ENCODE assay signal across 12 cellular contexts in genomic region chr3:117603097-117603496, GRCh38.
A peak's percentile ranks its signal among the peaks of the same experiment; 100 is the strongest.
DNase-seq lines count a peak whose midpoint lies in the region; ATAC-seq and TF ChIP-seq lines count a peak whose summit lies in the region.
"Had no signal": no experiment of that assay in that cellular context is flagged by ENCODE, and none has a peak within 500 bp of the region (broad histone marks: within the 10 kb centered on the region; RNA-seq: fewer than 3 reads in every experiment).

No MANE protein-coding gene starts in this region.

- no peaks in the 10 kb centered on the region for H3F3A ChIP-seq in GM23338 (replicated peaks; ENCODE audit: low read depth)

- no peak overlapping the region; the same call in 1 of the 2 replicates for H3K27ac ChIP-seq in GM23338 (ENCODE audit: low read depth)
- H3K27ac ChIP-seq: SJCRH30 had no signal

- H2AFZ ChIP-seq in GM23338 = 0 out of 2 replicates have a peak overlapping the region, but pooled peaks have one; percentile 11

- peaks cover 18% of the 10 kb centered on the region for H3K4me1 ChIP-seq in GM23338 (ENCODE audit: insufficient read depth)

- no peak for TF ChIP-seq CTCF in GM23338 (conservative IDR thresholded peaks at IDR 0.05; ENCODE audit: low read depth in 2 of 2)

- H3K9me2 ChIP-seq in GM23338 (ENCODE audit: insufficient read depth) = peaks cover 3% of the 10 kb centered on the region

- no peak overlapping the region for H3K4me2 ChIP-seq in GM23338

- H3K4me1 Mint-ChIP-seq in GM23338 = peaks cover 29% of the 10 kb centered on the region
- H3K4me1 Mint-ChIP-seq: activated CD8-positive, alpha-beta memory T cell treated with anti-CD3 and anti-CD28 coated beads, Interleukin-2, amount 10 ng/mL, durations not matched to agents 7 days and 5 days had no signal

- H3K9me3 Mint-ChIP-seq in GM23338 = no peaks in the 10 kb centered on the region

- H3K36me3 Mint-ChIP-seq in GM23338 (ENCODE audit: low read depth) = no peaks in the 10 kb centered on the region
- H3K36me3 Mint-ChIP-seq: activated CD8-positive, alpha-beta memory T cell treated with anti-CD3 and anti-CD28 coated beads, Interleukin-2, amount 10 ng/mL, durations not matched to agents 7 days and 5 days had no signal

- H4K20me1 ChIP-seq in GM23338 (replicated peaks; ENCODE audit: insufficient read depth) = no peaks in the 10 kb centered on the region

- no peak for DNase-seq in GM23338 (ENCODE audit: low spot score)
- DNase-seq in KBM-7 = peak; percentile 33
- peak; percentile 54 for DNase-seq in islet precursor cell
- no peak for DNase-seq in activated naive CD4-positive, alpha-beta T cell treated with anti-CD3 and anti-CD28 coated beads, Interleukin-2, amount 50 U/mL, for 16 hours
- DNase-seq in NCI-H748 treated with DMSO at 0.1 percent for 48 hours (lab: John Stamatoyannopoulos, UW) = no peak
- no peak for DNase-seq in HK-2 (ENCODE audit: unreplicated experiment)
- DNase-seq in activated gamma-delta T cell (lab: John Stamatoyannopoulos, UW) = no peak
- DNase-seq: activated CD8-positive, alpha-beta memory T cell treated with anti-CD3 and anti-CD28 coated beads, Interleukin-2, amount 10 ng/mL, durations not matched to agents 7 days and 5 days; mesendoderm; NCI-H1105; SJCRH30 had no signal

- H3K27ac Mint-ChIP-seq in GM23338 = no peak overlapping the region
- H3K27ac Mint-ChIP-seq: activated CD8-positive, alpha-beta memory T cell treated with anti-CD3 and anti-CD28 coated beads, Interleukin-2, amount 10 ng/mL, durations not matched to agents 7 days and 5 days had no signal

- H3K36me3 ChIP-seq in GM23338 (ENCODE audit: insufficient read depth) = no peaks in the 10 kb centered on the region
- H3K36me3 ChIP-seq: SJCRH30 had no signal

- in situ Hi-C loops in KBM-7 (cut with MboI; ENCODE audit: low pct_unique_long_range_greater_than_20kb, low sequenced_read_pairs) = no loop called here

- H3K79me2 ChIP-seq in GM23338 (replicated peaks; ENCODE audit: insufficient read depth) = no peaks in the 10 kb centered on the region

- H3K4me3 ChIP-seq in GM23338 = no peak overlapping the region
- H3K4me3 ChIP-seq: SJCRH30 had no signal

- ATAC-seq in GM18870 (IDR thresholded peaks at IDR 0.05; ENCODE audit: unreplicated experiment) = peak; percentile 87
- no peak for ATAC-seq in GM23338
- ATAC-seq: activated CD8-positive, alpha-beta memory T cell treated with anti-CD3 and anti-CD28 coated beads, Interleukin-2, amount 10 ng/mL, durations not matched to agents 7 days and 5 days had no signal

- H3K4me3 Mint-ChIP-seq in GM23338 = no peak overlapping the region
- H3K4me3 Mint-ChIP-seq: activated CD8-positive, alpha-beta memory T cell treated with anti-CD3 and anti-CD28 coated beads, Interleukin-2, amount 10 ng/mL, durations not matched to agents 7 days and 5 days had no signal

- no peaks in the 10 kb centered on the region for H3K27me3 ChIP-seq in GM23338 (ENCODE audit: insufficient read depth)
- H3K27me3 ChIP-seq: SJCRH30 had no signal

- no peaks in the 10 kb centered on the region for H3K27me3 Mint-ChIP-seq in GM23338 (ENCODE audit: insufficient read depth, low read depth, poor library complexity)
- H3K27me3 Mint-ChIP-seq: activated CD8-positive, alpha-beta memory T cell treated with anti-CD3 and anti-CD28 coated beads, Interleukin-2, amount 10 ng/mL, durations not matched to agents 7 days and 5 days had no signal

TF ChIP-seq in GM23338, 12 proteins besides CTCF, POLR2A, EP300 and RAD21 (continues in another document):
- no peak for TF ChIP-seq REST (IDR thresholded peaks at IDR 0.05; ENCODE audit: unreplicated experiment)
- no peak for TF ChIP-seq ETS1 (IDR thresholded peaks at IDR 0.05)
- TF ChIP-seq ZNF462 (CRISPR knock-in tag; IDR thresholded peaks at IDR 0.05) = no peak
- TF ChIP-seq ZNF331 (CRISPR knock-in tag; IDR thresholded peaks at IDR 0.05; ENCODE audit: low read depth) = no peak

Comparison
In these comparisons a context has a peak if more than half of its experiments do, and no peak if none do; other contexts are left out.
1. DNase-seq: peak in KBM-7 (single experiment) and islet precursor cell (single experiment); none in GM23338 (single experiment), activated naive CD4-positive, alpha-beta T cell treated with anti-CD3 and anti-CD28 coated beads, Interleukin-2, amount 50 U/mL, for 16 hours (single experiment), NCI-H748 treated with DMSO at 0.1 percent for 48 hours (single experiment), HK-2 (single experiment) and activated gamma-delta T cell (single experiment).